Comparison of ENCODE assay signal across 7 cellular contexts in genomic region chr20:38592411-38592790, GRCh38. TPM values are rescaled to one million over a fixed set of nuclear protein-coding genes. Genes with fewer than 3 reads are reported as not detected.
"Had no signal": no experiment of that assay in that cellular context is flagged by ENCODE, and none has a peak within 500 bp of the region (broad histone marks: within the 10 kb centered on the region; RNA-seq: fewer than 3 reads in every experiment).

No MANE protein-coding gene starts in this region.

RNA-seq across cellular contexts. Expression of gene ARHGAP40, which starts 9.2 kb away (rescaled TPM):
- total RNA-seq: activated B cell treated with CpG ODN at 0.5 μM for 24 hours; activated CD4-positive, alpha-beta T cell treated with anti-CD3 and anti-CD28 coated beads, Interleukin-2, amount 10 ng/mL, durations not matched to agents 24 days and 14 days; activated CD8-positive, alpha-beta memory T cell treated with anti-CD3 and anti-CD28 coated beads, Interleukin-2, amount 10 ng/mL, durations not matched to agents 7 days and 5 days; activated T-helper 1 cell treated with anti-CD3 and anti-CD28 coated beads, Interleukin-12 subunit alpha, Interleukin-12 subunit beta, Interleukin-2, Interleukin-4 antibody, amounts not matched to agents 30 ng/mL and 10 ng/mL and 1 ng/mL, durations not matched to agents 14 hours and 24 hours and 36 hours; ascending aorta; body of pancreas; SJSA1 had no signal

RNA-seq across cellular contexts. Expression of gene ADIG, which starts 11.4 kb away (rescaled TPM):
- total RNA-seq: activated B cell treated with CpG ODN at 0.5 μM for 24 hours; activated CD4-positive, alpha-beta T cell treated with anti-CD3 and anti-CD28 coated beads, Interleukin-2, amount 10 ng/mL, durations not matched to agents 24 days and 14 days; activated CD8-positive, alpha-beta memory T cell treated with anti-CD3 and anti-CD28 coated beads, Interleukin-2, amount 10 ng/mL, durations not matched to agents 7 days and 5 days; activated T-helper 1 cell treated with anti-CD3 and anti-CD28 coated beads, Interleukin-12 subunit alpha, Interleukin-12 subunit beta, Interleukin-2, Interleukin-4 antibody, amounts not matched to agents 30 ng/mL and 10 ng/mL and 1 ng/mL, durations not matched to agents 14 hours and 24 hours and 36 hours; ascending aorta; body of pancreas; SJSA1 had no signal
